ENCODE assay signal across 12 cellular contexts in the genomic region with DNA sequence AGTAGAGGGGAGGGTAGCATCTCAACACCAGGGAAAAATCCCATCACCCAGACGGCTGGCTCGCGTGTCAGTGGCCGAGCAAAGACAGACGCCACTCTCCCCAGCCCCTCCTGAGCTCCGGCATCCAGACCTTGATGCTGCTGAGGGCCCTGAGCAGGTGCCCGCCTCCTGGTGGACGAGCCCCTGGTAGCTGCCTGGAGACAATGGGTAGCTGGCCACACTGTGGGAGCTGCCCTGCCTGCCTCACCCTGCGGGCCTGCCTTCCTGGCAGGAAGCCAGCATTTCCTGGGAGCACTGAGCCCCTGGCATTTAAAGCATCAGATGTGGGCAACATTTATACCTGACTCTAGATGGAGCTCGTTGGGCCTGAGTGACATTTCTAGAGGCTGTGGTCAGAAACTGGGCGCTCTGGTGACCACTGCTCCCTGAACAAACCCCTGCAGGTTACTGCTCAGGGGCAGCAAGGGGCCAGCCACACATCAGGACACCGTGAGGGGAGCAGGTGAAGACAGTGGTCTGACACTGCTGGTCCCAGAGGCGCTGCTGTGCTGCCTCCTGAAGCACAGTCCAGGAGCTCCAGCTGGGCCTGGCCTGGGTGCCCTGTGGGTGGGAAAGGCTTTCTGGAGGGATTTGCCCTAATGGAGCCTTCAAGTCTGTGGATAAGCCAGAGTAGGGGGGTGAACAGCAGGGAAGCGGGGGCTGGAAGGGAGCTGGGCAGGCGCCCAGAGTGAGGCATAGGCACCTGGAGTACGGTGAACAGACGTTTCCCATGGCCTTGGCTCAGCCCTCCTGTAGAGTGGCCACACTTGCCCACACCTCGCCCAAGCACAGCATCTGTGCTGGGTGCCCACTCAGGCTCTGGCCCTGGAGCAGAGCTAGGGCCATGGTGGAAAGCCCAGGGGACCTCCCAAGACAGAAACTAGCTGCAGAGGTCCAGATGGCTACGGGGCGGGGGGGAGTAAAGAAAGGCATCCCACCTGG.
DNase-seq lines count a peak whose midpoint lies in the region; ATAC-seq, FAIRE-seq and TF ChIP-seq lines count a peak whose summit lies in the region.
"Had no signal": no experiment of that assay in that cellular context is flagged by ENCODE, and none has a peak within 500 bp of the region (broad histone marks: within the 10 kb centered on the region; RNA-seq: fewer than 3 reads in every experiment).

No MANE protein-coding gene starts in this region.

- in situ Hi-C loops in GM12878 (cut with MboI), result no loop called here

- no TSS peak for BruUV-seq in GM12878 (replicated peaks; lab: Mats Ljungman, UMichigan)

- TF ChIP-seq RAD21 in GM12878 (IDR thresholded peaks at IDR 0.05; ENCODE audit: insufficient read depth, low read depth, low read length), result no peak

- RAD21 ChIA-PET in GM12878 (lab: Charles Lee; ENCODE audit: unreplicated experiment), result interaction anchor here (1.0 to 3.8 kb wide), 5 partner anchors 58 to 211 kb away, joined by 3 to 19 read pairs (median 5); no protein-coding TSS in a partner anchor

- FAIRE-seq in GM12878 (lab: Jason Lieb, UNC), result no peak
- FAIRE-seq: colon, GM18507 had no signal

- H3K79me2 ChIP-seq in GM12878 (ENCODE audit: control insufficient read depth, insufficient read depth, low read length) (no peaks in the 10 kb centered on the region), osteoblast (ENCODE audit: insufficient read depth, low read length) (peaks cover 39% of the 10 kb centered on the region)

- CTCF ChIA-PET in GM12878 (lab: Yijun Ruan, JAX), result interaction anchor here (0.7 to 1.8 kb wide), 7 partner anchors 12 to 211 kb away, joined by 3 to 5 read pairs (median 4); no protein-coding TSS in a partner anchor

- H3K27me3 ChIP-seq in GM12878 (replicated peaks in 1 of 2; ENCODE audit: control insufficient read depth in 2 of 2, insufficient read depth in 2 of 2, low read length in 1 of 2), result no peaks in the 10 kb centered on the region; a peak in 1 of 4 replicates
- no peaks in the 10 kb centered on the region for H3K27me3 ChIP-seq in osteoblast (ENCODE audit: insufficient read depth, low read length)

- TF ChIP-seq CTCF in GM12878 (IDR thresholded peaks at IDR 0.05 in 2 of 3, conservative IDR thresholded peaks at IDR 0.05 in 1 of 3; ENCODE audit: control insufficient read depth in 2 of 3, extremely low read depth in 1 of 3, insufficient read depth in 1 of 3, low read depth in 3 of 3, low read length in 3 of 3), result no peak
- no peak for TF ChIP-seq CTCF in osteoblast (IDR thresholded peaks at IDR 0.05; ENCODE audit: extremely low read depth, low read depth, low read length)

- no peak overlapping the region for H3K9ac ChIP-seq in GM12878 (ENCODE audit: control insufficient read depth, insufficient read depth, low read length)

- SMC1A ChIA-PET in GM12878 (lab: Charles Lee; ENCODE audit: uncharacterized antibody, unreplicated experiment), result interaction anchor here (0.5 to 1.0 kb wide), 4 partner anchors 54 to 695 kb away, joined by 3 to 4 read pairs (median 3); no protein-coding TSS in a partner anchor

- no peaks in the 10 kb centered on the region for H3K36me3 ChIP-seq in GM12878 (ENCODE audit: control insufficient read depth in 2 of 2, insufficient read depth in 2 of 2, low read length in 1 of 2)
- peaks cover 55% of the 10 kb centered on the region for H3K36me3 ChIP-seq in osteoblast (ENCODE audit: insufficient read depth, low read length)

- DNase-seq in DMS53 (lab: John Stamatoyannopoulos, UW), result peak; percentile 25
- DNase-seq in DMS53 treated with DMSO at 0.1 percent for 48 hours (lab: John Stamatoyannopoulos, UW; ENCODE audit: unreplicated experiment), result no peak
- peak; percentile 59 for DNase-seq in NCI-H1105 (lab: John Stamatoyannopoulos, UW)
- DNase-seq in GM12878 (ENCODE audit: low read depth, low spot score), result no peak
- DNase-seq in osteoblast (ENCODE audit: insufficient read length, low spot score, missing footprints), result peak; percentile 69
- no peak for DNase-seq in T-helper 1 cell
- DNase-seq in mucosa of gallbladder (ENCODE audit: low spot score), result no peak
- DNase-seq: NK-92 treated with Interleukin-12 subunit alpha and Interleukin-12 subunit beta, amount 100 ng/mL, for 24 hours had no signal

- H3K4me2 ChIP-seq in GM12878 (ENCODE audit: control insufficient read depth, insufficient read depth) (no peak overlapping the region), osteoblast (ENCODE audit: insufficient read depth, low read length) (no peak overlapping the region)

- ATAC-seq in GM12878, result peak; percentile 14; the same call in 2 of the 3 replicates
- no peak for ATAC-seq in GM19452 (IDR thresholded peaks at IDR 0.05; ENCODE audit: unreplicated experiment)

- H3K9me3 ChIP-seq in GM12878 (replicated peaks; ENCODE audit: control insufficient read depth, insufficient read depth, low read length) (no peaks in the 10 kb centered on the region), osteoblast (ENCODE audit: low read depth, low read length) (no peaks in the 10 kb centered on the region)

- H3K27ac ChIP-seq in GM12878 (ENCODE audit: control insufficient read depth, insufficient read depth) (no peak overlapping the region), osteoblast (ENCODE audit: low read depth, low read length) (no peak overlapping the region)
- H3K27ac ChIP-seq: 22Rv1 had no signal

- H2AFZ ChIP-seq in GM12878 (ENCODE audit: control insufficient read depth, low read depth, low read length) (no peak overlapping the region), osteoblast (ENCODE audit: low read length) (no peak overlapping the region)

- H4K20me1 ChIP-seq in GM12878 (ENCODE audit: control insufficient read depth, insufficient read depth) (no peaks in the 10 kb centered on the region), osteoblast (ENCODE audit: insufficient read depth, low read length) (peaks cover 38% of the 10 kb centered on the region)

- H3K4me1 ChIP-seq in GM12878 (ENCODE audit: control insufficient read depth, insufficient read depth, low read length), result no peaks in the 10 kb centered on the region
- peaks cover 21% of the 10 kb centered on the region for H3K4me1 ChIP-seq in osteoblast (ENCODE audit: insufficient read depth, low read length)

- 53% methylated on average over 20 of the region's 20 CpGs for WGBS in GM12878 (ENCODE audit: insufficient coverage, insufficient replicate concordance, low lambda C conversion rate, missing lambda C conversion rate)

- POLR2A ChIA-PET in GM12878 (lab: Charles Lee), result no interaction called here

- H3K4me3 ChIP-seq in GM12878 (no peak overlapping the region), osteoblast (ENCODE audit: insufficient read depth, low read length) (no peak overlapping the region)

- TF ChIP-seq POLR2A in GM12878 (IDR thresholded peaks at IDR 0.05; ENCODE audit: low read depth, low read length), result no peak

- TF ChIP-seq EP300 in GM12878 (IDR thresholded peaks at IDR 0.05; ENCODE audit: borderline replicate concordance in 1 of 2, control insufficient read depth in 1 of 2, low read depth in 2 of 2, low read length in 2 of 2), result no peak

- intact Hi-C loops in GM12878 (cut with micrococcal nuclease; ENCODE audit: unreplicated experiment), result no loop called here

TF ChIP-seq in GM12878, 131 proteins besides CTCF, POLR2A, EP300 and RAD21:
- no peak for TF ChIP-seq SPI1 (IDR thresholded peaks at IDR 0.05; ENCODE audit: borderline replicate concordance, insufficient read depth, low read depth, low read length)

Comparison
In these comparisons a context has a peak if more than half of its experiments do, and no peak if none do; other contexts are left out.
1. DNase-seq: peak in DMS53 (single experiment), NCI-H1105 (single experiment) and osteoblast (single experiment); none in DMS53 treated with DMSO at 0.1 percent for 48 hours (single experiment), GM12878 (single experiment), T-helper 1 cell (0 of 5) and mucosa of gallbladder (single experiment).